8 cellular contexts compared by ENCODE assay signal in genomic region chr12:11719678-11720099, GRCh38.
DNase-seq lines count a peak whose midpoint lies in the region; ATAC-seq and TF ChIP-seq lines count a peak whose summit lies in the region.

No MANE protein-coding gene starts in this region.

- H3K4me1 Mint-ChIP-seq in activated T-helper 2 cell treated with anti-CD3 and anti-CD28 coated beads, Interferon-gamma antibody, Interleukin-2, Interleukin-4, amounts not matched to agents 10 μg/mL and 5 μg/mL and 100 μg/mL, durations not matched to agents 14 hours and 24 hours and 36 hours (ENCODE audit: low read depth): peaks cover 38% of the 10 kb centered on the region

- H3K4me3 ChIP-seq in AG04449 (ENCODE audit: low read depth, low read length) (no peak overlapping the region), skeletal muscle satellite cell (ENCODE audit: low read length) (peak overlapping the region; percentile 37)

- DNase-seq in AG04449 (ENCODE audit: low read depth, low spot score) (peak; percentile 85), M059J (ENCODE audit: low read depth) (peak; percentile 97), Right ventricle myocardium superior (peak; percentile 57), NCI-H1417 (lab: John Stamatoyannopoulos, UW) (no peak), NCI-H82 treated with DMSO at 0.1 percent for 48 hours (lab: John Stamatoyannopoulos, UW; ENCODE audit: unreplicated experiment) (no peak)
- no peak for DNase-seq in activated T-helper 2 cell treated with anti-CD3 and anti-CD28 coated beads, Interferon-gamma antibody, Interleukin-2, Interleukin-4, amounts not matched to agents 10 μg/mL and 5 μg/mL and 100 μg/mL, durations not matched to agents 14 hours and 24 hours and 36 hours (ENCODE audit: low spot score)

- H3K27ac Mint-ChIP-seq in activated T-helper 2 cell treated with anti-CD3 and anti-CD28 coated beads, Interferon-gamma antibody, Interleukin-2, Interleukin-4, amounts not matched to agents 10 μg/mL and 5 μg/mL and 100 μg/mL, durations not matched to agents 14 hours and 24 hours and 36 hours: peak overlapping the region; percentile 36

- peak overlapping the region; percentile 59 for H3K4me2 ChIP-seq in skeletal muscle satellite cell (ENCODE audit: low read length)

- H3K36me3 ChIP-seq in skeletal muscle satellite cell (ENCODE audit: insufficient read depth, low read length): no peaks in the 10 kb centered on the region

- H3K4me3 Mint-ChIP-seq in activated T-helper 2 cell treated with anti-CD3 and anti-CD28 coated beads, Interferon-gamma antibody, Interleukin-2, Interleukin-4, amounts not matched to agents 10 μg/mL and 5 μg/mL and 100 μg/mL, durations not matched to agents 14 hours and 24 hours and 36 hours (ENCODE audit: low read depth): no peak overlapping the region

- peaks cover 39% of the 10 kb centered on the region for H3K4me1 ChIP-seq in skeletal muscle satellite cell (ENCODE audit: control insufficient read depth, insufficient read depth, low read length)

- CTCF ChIA-PET in AG04449 (lab: Yijun Ruan, JAX): no interaction called here

- POLR2A ChIA-PET in AG04449 (lab: Yijun Ruan, JAX): interaction anchor here (1.0 kb wide), 2 partner anchors 44 to 70 kb away, joined by 3 read pairs; partner anchors contain the start of gene ETV6

- H3K36me3 Mint-ChIP-seq in activated T-helper 2 cell treated with anti-CD3 and anti-CD28 coated beads, Interferon-gamma antibody, Interleukin-2, Interleukin-4, amounts not matched to agents 10 μg/mL and 5 μg/mL and 100 μg/mL, durations not matched to agents 14 hours and 24 hours and 36 hours (ENCODE audit: low read depth): peaks cover 40% of the 10 kb centered on the region

- peak; percentile 63 for ATAC-seq in Right ventricle myocardium superior (ENCODE audit: poor library complexity)
- no peak for ATAC-seq in GM21515 (IDR thresholded peaks at IDR 0.05; ENCODE audit: unreplicated experiment)

- no peaks in the 10 kb centered on the region for H3K27me3 ChIP-seq in skeletal muscle satellite cell (ENCODE audit: control insufficient read depth, insufficient read depth, low read length)

- H3K9me3 ChIP-seq in skeletal muscle satellite cell (replicated peaks; ENCODE audit: low read length): no peaks in the 10 kb centered on the region

- peak overlapping the region; percentile 53 for H3K9ac ChIP-seq in skeletal muscle satellite cell (ENCODE audit: low read depth, low read length)

- TF ChIP-seq CTCF in AG04449 (IDR thresholded peaks at IDR 0.05; ENCODE audit: insufficient read depth, low read length, missing control alignments): no peak

- intact Hi-C loops in activated T-helper 2 cell treated with anti-CD3 and anti-CD28 coated beads, Interferon-gamma antibody, Interleukin-2, Interleukin-4, amounts not matched to agents 10 μg/mL and 5 μg/mL and 100 μg/mL, durations not matched to agents 14 hours and 24 hours and 36 hours (cut with micrococcal nuclease): no loop called here
- intact Hi-C loops in Right ventricle myocardium superior (cut with DNase I): no loop called here

- H3K9me3 Mint-ChIP-seq in activated T-helper 2 cell treated with anti-CD3 and anti-CD28 coated beads, Interferon-gamma antibody, Interleukin-2, Interleukin-4, amounts not matched to agents 10 μg/mL and 5 μg/mL and 100 μg/mL, durations not matched to agents 14 hours and 24 hours and 36 hours: no peaks in the 10 kb centered on the region

- no peaks in the 10 kb centered on the region for H3K27me3 Mint-ChIP-seq in activated T-helper 2 cell treated with anti-CD3 and anti-CD28 coated beads, Interferon-gamma antibody, Interleukin-2, Interleukin-4, amounts not matched to agents 10 μg/mL and 5 μg/mL and 100 μg/mL, durations not matched to agents 14 hours and 24 hours and 36 hours (ENCODE audit: low read depth)

Comparison
In these comparisons a context has a peak if more than half of its experiments do, and no peak if none do; other contexts are left out.
1. DNase-seq: peak in AG04449 (single experiment), M059J (single experiment) and Right ventricle myocardium superior (single experiment); none in activated T-helper 2 cell treated with anti-CD3 and anti-CD28 coated beads, Interferon-gamma antibody, Interleukin-2, Interleukin-4, amounts not matched to agents 10 μg/mL and 5 μg/mL and 100 μg/mL, durations not matched to agents 14 hours and 24 hours and 36 hours (single experiment), NCI-H1417 (0 of 3) and NCI-H82 treated with DMSO at 0.1 percent for 48 hours (single experiment).